In the genomic region with DNA sequence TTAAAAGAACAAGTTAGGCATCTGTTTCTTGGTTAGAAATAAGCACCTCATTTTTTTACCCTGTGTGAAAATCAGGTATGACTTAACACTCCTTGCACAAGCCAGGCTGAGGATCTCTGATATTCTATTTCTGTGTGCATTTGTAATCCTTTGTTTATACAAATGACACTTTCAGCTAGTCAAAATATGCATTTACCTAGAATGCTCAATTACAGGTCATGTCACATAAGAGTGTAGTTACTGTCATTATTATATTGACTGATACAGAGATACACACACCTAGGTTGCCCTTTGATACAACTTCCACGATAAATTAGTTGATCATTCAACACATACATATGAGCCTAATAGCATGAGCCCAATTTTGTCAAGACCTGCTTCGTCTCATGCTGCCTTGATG, we compare ENCODE assay signal across 22 cellular contexts.
"Had no signal": no experiment of that assay in that cellular context is flagged by ENCODE, and none has a peak within 500 bp of the region (broad histone marks: within the 10 kb centered on the region; RNA-seq: fewer than 3 reads in every experiment).

No MANE protein-coding gene starts in this region.

- ATAC-seq: effector memory CD8-positive, alpha-beta T cell; left ventricle myocardium superior; lower lobe of right lung; naive thymus-derived CD8-positive, alpha-beta T cell; pancreas; sciatic nerve; stimulated activated naive CD8-positive, alpha-beta T cell treated with anti-CD3 and anti-CD28 coated beads, Interleukin-15, amount 100 ng/mL, for 72 hours had no signal

- H3K27ac ChIP-seq: lower lobe of right lung, neutrophil, pancreas, suprapubic skin, thyroid gland had no signal

- H3K9me3 ChIP-seq: lower lobe of right lung, neutrophil, pancreas, suprapubic skin, thyroid gland had no signal

- H3K4me1 ChIP-seq: lower lobe of right lung, pancreas, suprapubic skin, thyroid gland had no signal

- H3K36me3 ChIP-seq: lower lobe of right lung, neutrophil, pancreas, suprapubic skin, thyroid gland had no signal

- H3K27me3 ChIP-seq: neutrophil, pancreas, suprapubic skin, thyroid gland had no signal

- FAIRE-seq: frontal cortex, keratinocyte, pancreas had no signal

- DNase-seq: cortex of kidney; effector memory CD8-positive, alpha-beta T cell; hypothalamus; immature natural killer cell; left ventricle myocardium superior; lower lobe of right lung; naive thymus-derived CD8-positive, alpha-beta T cell; pancreas; stimulated activated CD4-positive, alpha-beta T cell treated with anti-CD3 and anti-CD28 coated beads, Interleukin-12 subunit alpha, Interleukin-12 subunit beta, amount 100 ng/mL, for 4 hours; stimulated activated CD4-positive, alpha-beta T cell treated with anti-CD3 and anti-CD28 coated beads, Interleukin-1b, Interleukin-23, amount 100 ng/mL, for 48 hours; stimulated activated CD4-positive, alpha-beta T cell treated with anti-CD3 and anti-CD28 coated beads, Interleukin-4, amount 100 ng/mL, for 1 hour; stimulated activated CD8-positive, alpha-beta memory T cell treated with anti-CD3 and anti-CD28 coated beads, Interleukin-4, amount 100 ng/mL, for 48 hours; stimulated activated naive CD4-positive, alpha-beta T cell; stimulated activated naive CD8-positive, alpha-beta T cell treated with anti-CD3 and anti-CD28 coated beads, Interleukin-15, amount 100 ng/mL, for 72 hours; thyroid gland; trophoblast cell had no signal

- H3K4me3 ChIP-seq: lower lobe of right lung, pancreas, smooth muscle cell, suprapubic skin, thyroid gland had no signal

- H3K4me2 ChIP-seq: smooth muscle cell had no signal
